In genomic region chr12:57247041-57247440, GRCh38 we compare ENCODE assay signal across 20 cellular contexts. TPM values are rescaled to one million over a fixed set of nuclear protein-coding genes. Genes with fewer than 3 reads are reported as not detected.
DNase-seq lines count a peak whose midpoint lies in the region; ATAC-seq, FAIRE-seq and TF ChIP-seq lines count a peak whose summit lies in the region.
"Had no signal": no experiment of that assay in that cellular context is flagged by ENCODE, and none has a peak within 500 bp of the region (broad histone marks: within the 10 kb centered on the region; RNA-seq: fewer than 3 reads in every experiment).

No MANE protein-coding gene starts in this region.

- no peak overlapping the region for H2AFZ ChIP-seq in GM23338
- H2AFZ ChIP-seq in H1 (ENCODE audit: low read length): no peak overlapping the region

- H3K23ac ChIP-seq in H1 (ENCODE audit: insufficient read length): no peak overlapping the region

- H3K9ac ChIP-seq in H1 (replicated peaks in 1 of 4; ENCODE audit: extremely low read depth in 1 of 4, low read depth in 3 of 4, low read length in 3 of 4): no peak overlapping the region

- H3K36me3 Mint-ChIP-seq in GM23338 (ENCODE audit: low read depth): no peaks in the 10 kb centered on the region

- FAIRE-seq in H1 (lab: Jason Lieb, UNC): no peak
- FAIRE-seq: A549, H54, K562 had no signal

- no peak overlapping the region for H3K4ac ChIP-seq in H1 (replicated peaks; ENCODE audit: insufficient read length, low read depth, low read length)

- no peak overlapping the region for H4K91ac ChIP-seq in H1 (replicated peaks; ENCODE audit: insufficient read length, low read length)

- no peak overlapping the region for H3K56ac ChIP-seq in H1 (replicated peaks; ENCODE audit: insufficient read length, low read depth, low read length)

- no peak for TF ChIP-seq RAD21 in H1 (IDR thresholded peaks at IDR 0.05 in 1 of 2, conservative IDR thresholded peaks at IDR 0.05 in 1 of 2; ENCODE audit: low read depth in 2 of 2, low read length in 2 of 2)

- H3K18ac ChIP-seq in H1 (ENCODE audit: extremely low read depth, low read length): no peak overlapping the region

- peaks cover 43% of the 10 kb centered on the region for H3K4me1 ChIP-seq in GM23338 (ENCODE audit: insufficient read depth)
- H3K4me1 ChIP-seq in H1 (replicated peaks in 1 of 4; ENCODE audit: control insufficient read depth in 3 of 4, insufficient read depth in 4 of 4, low read length in 3 of 4): peaks cover 5 to 16% (median 11%) of the 10 kb centered on the region in 4 experiments
- peaks cover 40% of the 10 kb centered on the region for H3K4me1 ChIP-seq in psoas muscle
- H3K4me1 ChIP-seq in heart left ventricle: peaks cover 5 to 20% (median 16%) of the 10 kb centered on the region in 12 donors

- 35% methylated on average over 1 of the region's 1 CpG; no CpG with 5 or more reads in 1 of the 2 experiments for WGBS in H1 (ENCODE audit: extremely low coverage in 1 of 2, insufficient coverage in 1 of 2, insufficient read length in 1 of 2, insufficient replicate concordance in 2 of 2, low coverage in 1 of 2, low lambda C conversion rate in 2 of 2, missing lambda C conversion rate in 1 of 2), 2 experiments
- 95 to 100% (median 97%) methylated on average over 1 of the region's 1 CpG for WGBS in psoas muscle, 3 donors
- WGBS in heart left ventricle, 4 donors: 88 to 96% (median 90%) methylated on average over 1 of the region's 1 CpG

- CTCF ChIA-PET in H1 (lab: Charles Lee; ENCODE audit: partially characterized antibody): interaction anchor here (0.6 to 27.9 kb wide), 16 partner anchors 8 to 230 kb away, joined by 3 to 726 read pairs (median 3); partner anchors contain the start of genes GLI1, INHBE, NXPH4 and SHMT2

- H3K27me3 ChIP-seq in GM23338 (ENCODE audit: insufficient read depth) (peaks cover 21% of the 10 kb centered on the region), H1 (replicated peaks in 1 of 4; ENCODE audit: control insufficient read depth in 3 of 4, extremely low read depth in 1 of 4, insufficient read depth in 3 of 4, low read length in 3 of 4) (peaks cover 5 to 18% (median 16%) of the 10 kb centered on the region in 4 experiments), psoas muscle (ENCODE audit: insufficient read depth in 3 of 3, low read length in 2 of 3) (peaks cover 0 to under 1% (median 0%) of the 10 kb centered on the region in 3 donors), heart left ventricle (peaks cover 4 to 21% (median 16%) of the 10 kb centered on the region in 9 donors)

- no peaks in the 10 kb centered on the region for H3K36me3 ChIP-seq in GM23338 (ENCODE audit: insufficient read depth)
- no peaks in the 10 kb centered on the region for H3K36me3 ChIP-seq in H1 (ENCODE audit: control insufficient read depth in 2 of 4, insufficient read depth in 4 of 4, low read length in 3 of 4)
- H3K36me3 ChIP-seq in psoas muscle (ENCODE audit: insufficient read depth in 1 of 2, low read depth in 1 of 2): peaks cover 0 to 68% of the 10 kb centered on the region in 2 donors
- H3K36me3 ChIP-seq in heart left ventricle: no peaks in the 10 kb centered on the region

- intact Hi-C loops in psoas muscle (cut with DNase I) (no loop called here), heart left ventricle (cut with DNase I) (no loop called here)

- peak overlapping the region; percentile 25; the same call in 2 of the 3 replicates for H3K4me3 Mint-ChIP-seq in GM23338
- H3K4me3 Mint-ChIP-seq: CD4-positive, alpha-beta T cell had no signal

- H4K20me1 ChIP-seq in GM23338 (replicated peaks; ENCODE audit: insufficient read depth): no peaks in the 10 kb centered on the region
- H4K20me1 ChIP-seq in H1 (replicated peaks in 1 of 2; ENCODE audit: control insufficient read depth in 1 of 2, insufficient read depth in 2 of 2, low read length in 2 of 2): no peaks in the 10 kb centered on the region

- TF ChIP-seq EP300 in H1 (IDR thresholded peaks at IDR 0.05; ENCODE audit: borderline replicate concordance in 1 of 2, low read depth in 2 of 2, low read length in 2 of 2): no peak

- H3K27ac ChIP-seq in GM23338 (ENCODE audit: low read depth) (no peak overlapping the region), H1 (ENCODE audit: low read depth, low read length) (no peak overlapping the region), psoas muscle (peak overlapping the region; percentile 58), heart left ventricle (no peak overlapping the region)
- H3K27ac ChIP-seq: 22Rv1, A549, C4-2B, HL-60 had no signal

- no peaks in the 10 kb centered on the region for H3K9me3 Mint-ChIP-seq in GM23338
- H3K9me3 Mint-ChIP-seq: CD4-positive, alpha-beta T cell had no signal

- 0 out of 2 replicates have a peak overlapping the region, but pooled peaks have one; percentile 75 for H2BK12ac ChIP-seq in H1 (ENCODE audit: low read depth, low read length)

- peaks cover 4% of the 10 kb centered on the region for H3F3A ChIP-seq in GM23338 (replicated peaks; ENCODE audit: low read depth)

- DNase-seq in GM23338 (ENCODE audit: low spot score) (peak; percentile 81), NAMALWA (ENCODE audit: low spot score) (peak; percentile 26), H1 (ENCODE audit: low read depth in 1 of 2, low spot score in 2 of 2) (no peak), psoas muscle (no peak), heart left ventricle (no peak), RPMI8226 (no peak)
- no peak for DNase-seq in stimulated activated CD4-positive, alpha-beta T cell treated with anti-CD3 and anti-CD28 coated beads, Interleukin-4, amount 100 ng/mL, for 24 hours
- DNase-seq: AML-193; Calu3; CD4-positive, alpha-beta T cell; DMS79 treated with DMSO at 0.1 percent for 48 hours; GF-D8; IMR-90 had no signal

- no peak overlapping the region for H4K8ac ChIP-seq in H1 (ENCODE audit: extremely low read depth, insufficient read depth, low read length)

- ATAC-seq in GM23338 (no peak), psoas muscle (no peak), heart left ventricle (no peak), GM21360 (IDR thresholded peaks at IDR 0.05; ENCODE audit: unreplicated experiment) (no peak)
- ATAC-seq: A549, K562 had no signal

- POLR2A ChIA-PET in H1 (lab: Charles Lee; ENCODE audit: partially characterized antibody): interaction anchor here (0.9 to 23.7 kb wide), 9 partner anchors 17 to 214 kb away, joined by 3 to 852 read pairs (median 4); partner anchors contain the start of genes NXPH4 and SHMT2

- no peaks in the 10 kb centered on the region; a peak in 1 of 4 replicates for H3K9me3 ChIP-seq in H1 (ENCODE audit: insufficient read depth in 2 of 2, low read depth in 1 of 2, low read length in 1 of 2)
- H3K9me3 ChIP-seq in psoas muscle: no peaks in the 10 kb centered on the region
- H3K9me3 ChIP-seq in heart left ventricle: no peaks in the 10 kb centered on the region
- H3K9me3 ChIP-seq: A549 had no signal

- no peaks in the 10 kb centered on the region for H3K79me2 ChIP-seq in GM23338 (replicated peaks; ENCODE audit: insufficient read depth)
- no peaks in the 10 kb centered on the region for H3K79me2 ChIP-seq in H1 (ENCODE audit: control insufficient read depth in 1 of 2, insufficient read depth in 2 of 2, low read length in 2 of 2)

- peaks cover 40% of the 10 kb centered on the region for H3K27me3 Mint-ChIP-seq in GM23338 (ENCODE audit: insufficient read depth, low read depth, poor library complexity)

- H2AK5ac ChIP-seq in H1 (ENCODE audit: low read depth, low read length): no peak overlapping the region

- no peak overlapping the region; the same call in 1 of the 2 replicates for H2BK15ac ChIP-seq in H1 (ENCODE audit: low read length)

- H3K4me2 ChIP-seq in GM23338 (peak overlapping the region; percentile 61), H1 (ENCODE audit: insufficient read depth in 1 of 2, low read depth in 2 of 2, low read length in 2 of 2) (peak overlapping the region; percentile 38 to 47; a peak in 3 of 4 replicates)
- H3K4me2 ChIP-seq: A549 had no signal

- H3K79me1 ChIP-seq in H1 (ENCODE audit: low read depth, low read length): no peaks in the 10 kb centered on the region

- peak overlapping the region; percentile 32 for H3K27ac Mint-ChIP-seq in GM23338
- H3K27ac Mint-ChIP-seq: CD4-positive, alpha-beta T cell had no signal

- no peak overlapping the region for H2BK120ac ChIP-seq in H1 (replicated peaks; ENCODE audit: low read depth, low read length)

- H2BK20ac ChIP-seq in H1 (ENCODE audit: low read length): 0 out of 2 replicates have a peak overlapping the region, but pooled peaks have one; percentile 9

- H2BK5ac ChIP-seq in H1 (ENCODE audit: low read depth, low read length): peak overlapping the region; percentile 82; the same call in 1 of the 2 replicates

- TF ChIP-seq POLR2A in H1 (IDR thresholded peaks at IDR 0.05; ENCODE audit: control extremely low read depth in 1 of 2, low read depth in 2 of 2, low read length in 2 of 2) (no peak), heart left ventricle (IDR thresholded peaks at IDR 0.05) (no peak)

- H3K4me3 ChIP-seq in GM23338 (no peak overlapping the region), H1 (ENCODE audit: extremely low read depth in 1 of 4, insufficient read depth in 2 of 4, low read depth in 3 of 4, low read length in 4 of 4) (no peak overlapping the region), psoas muscle (peak overlapping the region; percentile 87), heart left ventricle (no peak overlapping the region)
- H3K4me3 ChIP-seq: A549, K562 had no signal

- no peak overlapping the region for H3K14ac ChIP-seq in H1 (ENCODE audit: insufficient read length)

- TF ChIP-seq CTCF in GM23338 (conservative IDR thresholded peaks at IDR 0.05; ENCODE audit: low read depth in 2 of 2) (peak in 1 of 2 experiments; percentile 29; a peak in 1 of 4 replicates), H1 (IDR thresholded peaks at IDR 0.05; ENCODE audit: control extremely low read depth in 1 of 3, insufficient read depth in 1 of 3, low read depth in 1 of 3, low read length in 3 of 3) (peak in 1 of 3 experiments; percentile 6; a peak in 1 of 4 replicates), psoas muscle (IDR thresholded peaks at IDR 0.05) (no peak), heart left ventricle (IDR thresholded peaks at IDR 0.05) (no peak)

- H3K9me2 ChIP-seq in GM23338 (ENCODE audit: insufficient read depth): no peaks in the 10 kb centered on the region

- peaks cover 57% of the 10 kb centered on the region for H3K4me1 Mint-ChIP-seq in GM23338

- H4K5ac ChIP-seq in H1 (ENCODE audit: insufficient read length, low read depth, low read length): no peak overlapping the region

- H3K23me2 ChIP-seq in H1 (ENCODE audit: low read depth, low read length): peaks cover 2% of the 10 kb centered on the region; the same call in 1 of the 2 replicates

RNA-seq across cellular contexts. Expression of gene STAC3, which starts 3.9 kb away (rescaled TPM):
- 1.2 and 3.0 TPM in 2 replicates for total RNA-seq in GM23338 (2014; rRNA removed; shearing (Covaris generic))
- 0.48 and 0.59 TPM in 2 replicates for polyA plus RNA-seq in GM23338 (2016; fragmentation: Nextera tagmentation; extraction: Ambion mirVana)
- total RNA-seq in H1 (2021; fragmentation: NEBNext Ultra II Directional; extraction: Animal tissue kit (Norgen Biotek cat#: 25700)): 1.3 and 1.9 TPM in 2 replicates
- 0.70 and 0.77 TPM in 2 replicates for polyA plus RNA-seq in H1 (2011; rRNA removed)
- 1.9 TPM for polyA plus RNA-seq in H1 (2011; cell fraction: cytosol; rRNA removed)
- 3.4 TPM for polyA plus RNA-seq in H1 (2011; cell fraction: nucleus; rRNA removed)
- 1.6 to 2.9 TPM (median 2.3 TPM) in 4 replicates for polyA plus RNA-seq in H1 (2012, experiment 1 of 2)
- 0.72 TPM for polyA plus RNA-seq in H1 (2012, experiment 2 of 2)
- polyA plus RNA-seq in H1 (2013, experiment 1 of 2): 0.79 TPM
- polyA plus RNA-seq in H1 (2013, experiment 2 of 2): 0.81 TPM
- polyA minus RNA-seq in H1 (2011; rRNA and poly(A)+ RNA removed): 0.71 and 0.98 TPM in 2 replicates
- 2.1 TPM for polyA minus RNA-seq in H1 (2011; cell fraction: cytosol; rRNA and poly(A)+ RNA removed)
- 2.4 TPM for polyA minus RNA-seq in H1 (2011; cell fraction: nucleus; rRNA and poly(A)+ RNA removed)
- total RNA-seq in psoas muscle: 1,000 to 10,000 TPM in 2 of 4 donors, 100 to 1,000 TPM in 2; 576 to 1,676 (median 997) TPM
- 1,000 to 10,000 TPM in 1 of 3 donors, 100 to 1,000 TPM in 1, 10 to 100 TPM in 1; 98.2 to 1,376 (median 738) TPM for polyA plus RNA-seq in psoas muscle
- 1 to 10 TPM in 3 of 9 donors, under 1 TPM in 5, not detected in 1; 0.47 to 5.7 (median 0.92) TPM for total RNA-seq in heart left ventricle
- polyA plus RNA-seq in heart left ventricle: under 1 TPM; 0.61 to 0.67 TPM

RNA-seq across cellular contexts. Expression of gene SHMT2, which starts 17.5 kb away (rescaled TPM):
- 363 and 387 TPM in 2 replicates for total RNA-seq in GM23338 (2014; rRNA removed; shearing (Covaris generic))
- polyA plus RNA-seq in GM23338 (2016; fragmentation: Nextera tagmentation; extraction: Ambion mirVana) (125 and 131 TPM in 2 replicates), H1 (2011; rRNA removed) (520 and 847 TPM in 2 replicates), psoas muscle (10 to 100 TPM; 36.6 to 66.8 (median 62.7) TPM), heart left ventricle (10 to 100 TPM; 15.9 to 76.5 TPM)
- 274 and 283 TPM in 2 replicates for total RNA-seq in H1 (2021; fragmentation: NEBNext Ultra II Directional; extraction: Animal tissue kit (Norgen Biotek cat#: 25700))
- polyA plus RNA-seq in H1 (2011; cell fraction: cytosol; rRNA removed): 535 TPM
- polyA plus RNA-seq in H1 (2011; cell fraction: nucleus; rRNA removed): 681 TPM
- 231 to 352 TPM (median 336 TPM) in 4 replicates for polyA plus RNA-seq in H1 (2012, experiment 1 of 2)
- polyA plus RNA-seq in H1 (2012, experiment 2 of 2): 385 TPM
- 209 TPM for polyA plus RNA-seq in H1 (2013, experiment 1 of 2)
- 189 TPM for polyA plus RNA-seq in H1 (2013, experiment 2 of 2)
- 316 and 343 TPM in 2 replicates for polyA minus RNA-seq in H1 (2011; rRNA and poly(A)+ RNA removed)
- 236 TPM for polyA minus RNA-seq in H1 (2011; cell fraction: cytosol; rRNA and poly(A)+ RNA removed)
- polyA minus RNA-seq in H1 (2011; cell fraction: nucleus; rRNA and poly(A)+ RNA removed): 206 TPM
- total RNA-seq in psoas muscle (10 to 100 TPM; 39.2 to 59.2 (median 47.3) TPM), heart left ventricle (10 to 100 TPM; 26.2 to 46.7 (median 35.5) TPM)

RNA-seq across cellular contexts. Expression of gene NXPH4, which starts 30.4 kb away (rescaled TPM):
- 1.5 and 4.5 TPM in 2 replicates for total RNA-seq in GM23338 (2014; rRNA removed; shearing (Covaris generic))
- polyA plus RNA-seq in GM23338 (2016; fragmentation: Nextera tagmentation; extraction: Ambion mirVana) (0.89 and 1.1 TPM in 2 replicates), H1 (2011; rRNA removed) (0.92 and 1.4 TPM in 2 replicates), psoas muscle (under 1 TPM in 2 of 3 donors, not detected in 1; 0.01 to 0.20 TPM), heart left ventricle (1 to 10 TPM; 1.3 to 2.3 TPM)
- 1.7 and 1.8 TPM in 2 replicates for total RNA-seq in H1 (2021; fragmentation: NEBNext Ultra II Directional; extraction: Animal tissue kit (Norgen Biotek cat#: 25700))
- polyA plus RNA-seq in H1 (2011; cell fraction: cytosol; rRNA removed): 0.48 TPM
- polyA plus RNA-seq in H1 (2011; cell fraction: nucleus; rRNA removed): 1.7 TPM
- polyA plus RNA-seq in H1 (2012, experiment 1 of 2): 1.7 to 3.4 TPM (median 2.3 TPM) in 4 replicates
- polyA plus RNA-seq in H1 (2012, experiment 2 of 2): 1.5 TPM
- polyA plus RNA-seq in H1 (2013, experiment 1 of 2): 3.2 TPM
- 3.0 TPM for polyA plus RNA-seq in H1 (2013, experiment 2 of 2)
- polyA minus RNA-seq in H1 (2011; rRNA and poly(A)+ RNA removed): 0.59 and 0.63 TPM in 2 replicates
- polyA minus RNA-seq in H1 (2011; cell fraction: cytosol; rRNA and poly(A)+ RNA removed): 1.3 TPM
- 1.00 TPM for polyA minus RNA-seq in H1 (2011; cell fraction: nucleus; rRNA and poly(A)+ RNA removed)
- total RNA-seq in psoas muscle (under 1 TPM in 3 of 4 donors, not detected in 1; 0.24 to 0.58 (median 0.42) TPM), heart left ventricle (1 to 10 TPM; 1.9 to 8.0 (median 3.2) TPM)
- total RNA-seq: CD4-positive, alpha-beta T cell had no signal

Comparison
In these comparisons a context has a peak if more than half of its experiments do, and no peak if none do; other contexts are left out.
1. DNase-seq: peak in GM23338 (single experiment) and NAMALWA (single experiment); none in H1 (0 of 2), psoas muscle (0 of 2), heart left ventricle (0 of 5), stimulated activated CD4-positive, alpha-beta T cell treated with anti-CD3 and anti-CD28 coated beads, Interleukin-4, amount 100 ng/mL, for 24 hours (single experiment) and RPMI8226 (single experiment).
2. RNA of gene STAC3, which starts 3.9 kb away (total RNA-seq): 576 to 1,676 TPM in psoas muscle; 1.2 to 3.0 TPM in GM23338, 1.3 to 1.9 TPM in H1 and 0.47 to 5.7 TPM in heart left ventricle; every median in the first group is over 10 times any median in the second.